ENCODE assay signal across 13 cellular contexts in genomic region chr13:50016421-50016820, GRCh38. TPM values are rescaled to one million over a fixed set of nuclear protein-coding genes. Genes with fewer than 3 reads are reported as not detected.
DNase-seq lines count a peak whose midpoint lies in the region; ATAC-seq and TF ChIP-seq lines count a peak whose summit lies in the region.
"Had no signal": no experiment of that assay in that cellular context is flagged by ENCODE, and none has a peak within 500 bp of the region (broad histone marks: within the 10 kb centered on the region; RNA-seq: fewer than 3 reads in every experiment).

No MANE protein-coding gene starts in this region.

- peaks cover 53% of the 10 kb centered on the region for H3K36me3 Mint-ChIP-seq in activated naive CD8-positive, alpha-beta T cell treated with anti-CD3 and anti-CD28 coated beads for 36 hours
- H3K36me3 Mint-ChIP-seq in activated T-helper 17 cell treated with anti-CD3 and anti-CD28 coated beads, Interleukin-2, amount 50 U/mL, for 72 hours (ENCODE audit: low read depth), result peaks cover 80% of the 10 kb centered on the region

- no peaks in the 10 kb centered on the region for H3K9me3 Mint-ChIP-seq in activated naive CD8-positive, alpha-beta T cell treated with anti-CD3 and anti-CD28 coated beads for 36 hours
- peaks cover 3% of the 10 kb centered on the region for H3K9me3 Mint-ChIP-seq in activated T-helper 17 cell treated with anti-CD3 and anti-CD28 coated beads, Interleukin-2, amount 50 U/mL, for 72 hours

- H3K27ac ChIP-seq in 22Rv1 (0 out of 2 replicates have a peak overlapping the region, but pooled peaks have one; percentile 0), coronary artery (peak overlapping the region; percentile 33 to 59)
- H3K27ac ChIP-seq: thyroid gland had no signal

- DNase-seq in LHCN-M2 (ENCODE audit: low read depth), result peak; percentile 14
- no peak for DNase-seq in coronary artery (ENCODE audit: low spot score)
- peak; percentile 11 for DNase-seq in left kidney (ENCODE audit: low read depth, low spot score)
- no peak for DNase-seq in activated naive CD8-positive, alpha-beta T cell treated with anti-CD3 and anti-CD28 coated beads for 36 hours
- no peak for DNase-seq in NCI-H2081 (lab: John Stamatoyannopoulos, UW)
- no peak for DNase-seq in activated CD8-positive, alpha-beta memory T cell treated with anti-CD3 and anti-CD28 coated beads for 24 hours
- DNase-seq: activated gamma-delta T cell, NCI-H2029 treated with DMSO at 0.1 percent for 48 hours, NCI-H748 treated with DMSO at 0.1 percent for 48 hours, SW 1271, thyroid gland had no signal

- H3K4me3 ChIP-seq in coronary artery, result no peak overlapping the region
- H3K4me3 ChIP-seq: thyroid gland had no signal

- H3K4me1 Mint-ChIP-seq in activated naive CD8-positive, alpha-beta T cell treated with anti-CD3 and anti-CD28 coated beads for 36 hours, result peaks cover 9% of the 10 kb centered on the region
- peaks cover 16% of the 10 kb centered on the region for H3K4me1 Mint-ChIP-seq in activated T-helper 17 cell treated with anti-CD3 and anti-CD28 coated beads, Interleukin-2, amount 50 U/mL, for 72 hours

- ATAC-seq in activated T-helper 17 cell treated with anti-CD3 and anti-CD28 coated beads, Interleukin-2, amount 50 U/mL, for 72 hours (replicated peaks), result no peak

- H3K4me3 Mint-ChIP-seq in activated naive CD8-positive, alpha-beta T cell treated with anti-CD3 and anti-CD28 coated beads for 36 hours, result no peak overlapping the region
- H3K4me3 Mint-ChIP-seq in activated T-helper 17 cell treated with anti-CD3 and anti-CD28 coated beads, Interleukin-2, amount 50 U/mL, for 72 hours, result no peak overlapping the region

- no peak for TF ChIP-seq CTCF in 22Rv1 (IDR thresholded peaks at IDR 0.05)
- TF ChIP-seq CTCF in coronary artery (IDR thresholded peaks at IDR 0.05), result no peak

- H3K27ac Mint-ChIP-seq in activated naive CD8-positive, alpha-beta T cell treated with anti-CD3 and anti-CD28 coated beads for 36 hours, result no peak overlapping the region
- no peak overlapping the region for H3K27ac Mint-ChIP-seq in activated T-helper 17 cell treated with anti-CD3 and anti-CD28 coated beads, Interleukin-2, amount 50 U/mL, for 72 hours

- H3K27me3 Mint-ChIP-seq in activated naive CD8-positive, alpha-beta T cell treated with anti-CD3 and anti-CD28 coated beads for 36 hours, result no peaks in the 10 kb centered on the region
- no peaks in the 10 kb centered on the region for H3K27me3 Mint-ChIP-seq in activated T-helper 17 cell treated with anti-CD3 and anti-CD28 coated beads, Interleukin-2, amount 50 U/mL, for 72 hours

RNA-seq across cellular contexts. Expression of gene KCNRG, which starts 1.2 kb away (rescaled TPM):
- total RNA-seq in LHCN-M2 (2014; rRNA removed), result 1.2 and 2.6 TPM in 2 replicates
- 0.57 TPM for polyA plus RNA-seq in LHCN-M2 (2012)
- total RNA-seq in activated naive CD8-positive, alpha-beta T cell treated with anti-CD3 and anti-CD28 coated beads for 36 hours, result under 1 TPM; 0.26 to 0.37 TPM
- total RNA-seq in activated T-helper 17 cell treated with anti-CD3 and anti-CD28 coated beads, Interleukin-2, amount 50 U/mL, for 72 hours, result under 1 TPM; 0.19 to 0.45 TPM

RNA-seq across cellular contexts. Expression of gene TRIM13, which starts 19.6 kb away (rescaled TPM):
- total RNA-seq in LHCN-M2 (2014; rRNA removed), result 16.9 and 18.2 TPM in 2 replicates
- polyA plus RNA-seq in LHCN-M2 (2012), result 11.3 TPM
- total RNA-seq in activated naive CD8-positive, alpha-beta T cell treated with anti-CD3 and anti-CD28 coated beads for 36 hours, result 10 to 100 TPM; 17.7 to 18.1 TPM
- total RNA-seq in activated T-helper 17 cell treated with anti-CD3 and anti-CD28 coated beads, Interleukin-2, amount 50 U/mL, for 72 hours, result 10 to 100 TPM; 13.5 to 14.8 TPM

Comparison
In these comparisons a context has a peak if more than half of its experiments do, and no peak if none do; other contexts are left out.
1. DNase-seq: peak in LHCN-M2 (single experiment) and left kidney (single experiment); none in coronary artery (single experiment), activated naive CD8-positive, alpha-beta T cell treated with anti-CD3 and anti-CD28 coated beads for 36 hours (single experiment), NCI-H2081 (0 of 2) and activated CD8-positive, alpha-beta memory T cell treated with anti-CD3 and anti-CD28 coated beads for 24 hours (single experiment).